ENCODE assay signal across 22 cellular contexts in genomic region chr6:157080986-157081391, GRCh38.
A peak's percentile ranks its signal among the peaks of the same experiment; 100 is the strongest.
DNase-seq lines count a peak whose midpoint lies in the region; ATAC-seq and TF ChIP-seq lines count a peak whose summit lies in the region.
"Had no signal": no experiment of that assay in that cellular context is flagged by ENCODE, and none has a peak within 500 bp of the region (broad histone marks: within the 10 kb centered on the region; RNA-seq: fewer than 3 reads in every experiment).

No MANE protein-coding gene starts in this region.

- BruUV-seq in IMR-90 (replicated peaks; lab: Mats Ljungman, UMichigan) = no TSS peak

- no peak overlapping the region for H3K4me2 ChIP-seq in IMR-90 (ENCODE audit: low read depth, low read length)
- H3K4me2 ChIP-seq: PC-9 had no signal

- intact Hi-C loops in IMR-90 (cut with micrococcal nuclease) = no loop called here
- intact Hi-C loops in psoas muscle (cut with DNase I) = no loop called here
- intact Hi-C loops in spleen (cut with DNase I; ENCODE audit: low total_unique reads) = no loop called here

- no peak overlapping the region for H2AK5ac ChIP-seq in IMR-90 (ENCODE audit: low read depth, low read length)

- no peak overlapping the region for H4K8ac ChIP-seq in IMR-90 (ENCODE audit: low read depth in 2 of 2, low read length in 2 of 2)

- H2AK9ac ChIP-seq in IMR-90 (replicated peaks; ENCODE audit: low read depth, low read length, poor library complexity) = no peak overlapping the region

- no peak overlapping the region for H4K91ac ChIP-seq in IMR-90 (ENCODE audit: insufficient read depth, low read depth, low read length)

- CTCF ChIA-PET in IMR-90 (lab: Yijun Ruan, JAX) = interaction anchor here (0.5 kb wide), 1 partner anchor 20 kb away, joined by 3 read pairs; no protein-coding TSS in a partner anchor

- no peak overlapping the region for H2BK15ac ChIP-seq in IMR-90 (ENCODE audit: low read depth, low read length)

- no peak overlapping the region for H2AFZ ChIP-seq in IMR-90 (replicated peaks; ENCODE audit: low read length, poor library complexity)
- H2AFZ ChIP-seq: PC-9 had no signal

- no peak overlapping the region for H3K56ac ChIP-seq in IMR-90 (ENCODE audit: extremely low read depth, insufficient read depth, low read length)

- no peaks in the 10 kb centered on the region for H3K9me3 ChIP-seq in IMR-90 (ENCODE audit: control insufficient read depth, insufficient read depth, low read length)
- H3K9me3 ChIP-seq in psoas muscle = no peaks in the 10 kb centered on the region
- H3K9me3 ChIP-seq in spleen = no peaks in the 10 kb centered on the region
- H3K9me3 ChIP-seq: BE2C, Caco-2 had no signal

- no peak overlapping the region for H2BK5ac ChIP-seq in IMR-90 (ENCODE audit: low read depth, low read length, poor library complexity, severe bottlenecking)

- dilution Hi-C loops in IMR-90 (cut with HindIII; ENCODE audit: low sequenced_read_pairs, unreplicated experiment) = no loop called here

- no peak overlapping the region for H3K27ac ChIP-seq in IMR-90 (ENCODE audit: insufficient read depth, low read length)
- no peak overlapping the region for H3K27ac ChIP-seq in psoas muscle
- H3K27ac ChIP-seq in spleen = no peak overlapping the region
- H3K27ac ChIP-seq: PC-9, SK-N-MC had no signal

- no peaks in the 10 kb centered on the region for H3K27me3 ChIP-seq in IMR-90 (ENCODE audit: control insufficient read depth, insufficient read depth, low read length)
- H3K27me3 ChIP-seq in psoas muscle (ENCODE audit: insufficient read depth in 3 of 3, low read length in 2 of 3) = no peaks in the 10 kb centered on the region
- no peaks in the 10 kb centered on the region for H3K27me3 ChIP-seq in spleen (replicated peaks in 1 of 7)
- H3K27me3 ChIP-seq: BE2C had no signal

- ATAC-seq in IMR-90 (ENCODE audit: low read depth) (no peak), psoas muscle (peak in 3 of 4 donors; percentile 23 to 46 (median 35))
- ATAC-seq: K562, T-helper 17 cell had no signal

- no peak overlapping the region for H3K18ac ChIP-seq in IMR-90 (ENCODE audit: low read depth, low read length)

- no peak overlapping the region for H3K14ac ChIP-seq in IMR-90 (replicated peaks; ENCODE audit: low read depth, low read length)

- no peak overlapping the region for H3K4ac ChIP-seq in IMR-90 (ENCODE audit: low read depth, low read length)

- no peak overlapping the region for H2BK120ac ChIP-seq in IMR-90 (ENCODE audit: low read depth, low read length)

- no peak overlapping the region for H2BK20ac ChIP-seq in IMR-90 (ENCODE audit: low read depth, low read length)

- peaks cover 2% of the 10 kb centered on the region; the same call in 1 of the 2 replicates for H3K9me1 ChIP-seq in IMR-90 (ENCODE audit: insufficient read depth, low read length)

- peaks cover 21 to 31% of the 10 kb centered on the region in 2 experiments; a peak in 3 of 4 replicates for H3K79me1 ChIP-seq in IMR-90 (ENCODE audit: low read depth in 1 of 2, low read length in 2 of 2)

- in situ Hi-C loops in IMR-90 (cut with MboI; ENCODE audit: low sequenced_read_pairs) = no loop called here
- in situ Hi-C loops in SK-MEL-5 (cut with HindIII; ENCODE audit: low pct_unique_long_range_greater_than_20kb, low sequenced_read_pairs) = no loop called here

- H3K4me1 ChIP-seq in IMR-90 (ENCODE audit: control insufficient read depth, insufficient read depth, low read length) = no peaks in the 10 kb centered on the region; the same call in 1 of the 2 replicates
- peaks cover 43% of the 10 kb centered on the region for H3K4me1 ChIP-seq in psoas muscle
- peaks cover 0 to 79% (median 40%) of the 10 kb centered on the region in 6 donors for H3K4me1 ChIP-seq in spleen
- H3K4me1 ChIP-seq: BE2C, Caco-2 had no signal

- POLR2A ChIA-PET in IMR-90 (lab: Charles Lee; ENCODE audit: unreplicated experiment) = no interaction called here

- no peak for TF ChIP-seq CTCF in IMR-90 (conservative IDR thresholded peaks at IDR 0.05; ENCODE audit: low read depth, low read length)
- TF ChIP-seq CTCF in psoas muscle (IDR thresholded peaks at IDR 0.05) = no peak
- no peak for TF ChIP-seq CTCF in spleen (IDR thresholded peaks at IDR 0.05 in 8 of 11, conservative IDR thresholded peaks at IDR 0.05 in 3 of 11)

- H4K20me1 ChIP-seq in IMR-90 (ENCODE audit: insufficient read depth, low read length) = peaks cover 3% of the 10 kb centered on the region; the same call in 1 of the 2 replicates

- H3K9ac ChIP-seq in IMR-90 (ENCODE audit: low read depth, low read length) = no peak overlapping the region

- TF ChIP-seq POLR2A in IMR-90 (IDR thresholded peaks at IDR 0.05; ENCODE audit: low read depth, low read length) (no peak), spleen (IDR thresholded peaks at IDR 0.05) (no peak)

- H3K4me3 ChIP-seq in IMR-90 (ENCODE audit: insufficient read depth, low read depth, low read length) (no peak overlapping the region), psoas muscle (no peak overlapping the region), spleen (no peak overlapping the region)
- H3K4me3 ChIP-seq: K562, PC-9, SK-N-MC had no signal

- H3K23ac ChIP-seq in IMR-90 (ENCODE audit: low read depth, low read length) = 0 out of 2 replicates have a peak overlapping the region, but pooled peaks have one; percentile 31

- TF ChIP-seq RAD21 in IMR-90 (IDR thresholded peaks at IDR 0.05; ENCODE audit: low read length) = no peak

- peak; percentile 12 for DNase-seq in NCI-H345 treated with DMSO at 0.1 percent for 48 hours (lab: John Stamatoyannopoulos, UW; ENCODE audit: unreplicated experiment)
- DNase-seq in NCI-H345 (lab: John Stamatoyannopoulos, UW) = no peak
- no peak for DNase-seq in IMR-90
- DNase-seq in SK-MEL-5 (ENCODE audit: low read depth, low spot score) = peak; percentile 84
- no peak for DNase-seq in psoas muscle
- DNase-seq in activated CD4-positive, alpha-beta T cell treated with anti-CD3 and anti-CD28 coated beads for 1 hour = no peak
- no peak for DNase-seq in spleen
- DNase-seq in NCI-H226 = no peak
- DNase-seq: BE2C, Caco-2, MM.1S, NCI-H1048, NCI-H1436 treated with DMSO at 0.1 percent for 48 hours, NCI-H446, NCI-H526 treated with DMSO at 0.1 percent for 48 hours, PC-9, RPMI8226, SHP77, SW 1271, T-helper 17 cell had no signal

- H3K36me3 ChIP-seq in IMR-90 (ENCODE audit: control insufficient read depth, insufficient read depth, low read length) (peaks cover 4% of the 10 kb centered on the region), psoas muscle (ENCODE audit: insufficient read depth in 1 of 2, low read depth in 1 of 2) (peaks cover 0 to 14% of the 10 kb centered on the region in 2 donors), spleen (peaks cover 0 to 19% (median 15%) of the 10 kb centered on the region in 6 donors)

- H4K5ac ChIP-seq in IMR-90 (ENCODE audit: low read depth, low read length) = no peak overlapping the region

TF ChIP-seq in IMR-90, 13 proteins besides CTCF, POLR2A, EP300 and RAD21:
- TF ChIP-seq RFX5 (IDR thresholded peaks at IDR 0.05; ENCODE audit: low read depth, low read length) (no peak), MXI1 (IDR thresholded peaks at IDR 0.05; ENCODE audit: borderline replicate concordance, low read depth, low read length) (no peak), CHD1 (IDR thresholded peaks at IDR 0.05; ENCODE audit: low read depth, low read length) (no peak), MAZ (IDR thresholded peaks at IDR 0.05; ENCODE audit: borderline replicate concordance, low read depth, low read length) (no peak), MAFK (IDR thresholded peaks at IDR 0.05; ENCODE audit: low read depth, low read length) (no peak), RCOR1 (IDR thresholded peaks at IDR 0.05; ENCODE audit: insufficient replicate concordance, low read length) (no peak), SMC3 (IDR thresholded peaks at IDR 0.05; ENCODE audit: low read depth, low read length) (no peak), CEBPB (IDR thresholded peaks at IDR 0.05; ENCODE audit: low read depth, low read length) (no peak), FOS (IDR thresholded peaks at IDR 0.05; ENCODE audit: low read depth, low read length) (no peak), BHLHE40 (IDR thresholded peaks at IDR 0.05; ENCODE audit: low read depth, low read length) (no peak), ELK1 (IDR thresholded peaks at IDR 0.05; ENCODE audit: borderline replicate concordance, low read depth, low read length) (no peak), USF2 (IDR thresholded peaks at IDR 0.05; ENCODE audit: low read depth, low read length) (no peak), NFE2L2 (IDR thresholded peaks at IDR 0.05; ENCODE audit: low read depth, low read length) (no peak)

Comparison
In these comparisons a context has a peak if more than half of its experiments do, and no peak if none do; other contexts are left out.
1. DNase-seq: peak in NCI-H345 treated with DMSO at 0.1 percent for 48 hours (single experiment) and SK-MEL-5 (single experiment); none in NCI-H345 (single experiment), IMR-90 (single experiment), psoas muscle (0 of 2), activated CD4-positive, alpha-beta T cell treated with anti-CD3 and anti-CD28 coated beads for 1 hour (single experiment), spleen (single experiment) and NCI-H226 (single experiment).